22 cellular contexts compared by ENCODE assay signal in the genomic region with DNA sequence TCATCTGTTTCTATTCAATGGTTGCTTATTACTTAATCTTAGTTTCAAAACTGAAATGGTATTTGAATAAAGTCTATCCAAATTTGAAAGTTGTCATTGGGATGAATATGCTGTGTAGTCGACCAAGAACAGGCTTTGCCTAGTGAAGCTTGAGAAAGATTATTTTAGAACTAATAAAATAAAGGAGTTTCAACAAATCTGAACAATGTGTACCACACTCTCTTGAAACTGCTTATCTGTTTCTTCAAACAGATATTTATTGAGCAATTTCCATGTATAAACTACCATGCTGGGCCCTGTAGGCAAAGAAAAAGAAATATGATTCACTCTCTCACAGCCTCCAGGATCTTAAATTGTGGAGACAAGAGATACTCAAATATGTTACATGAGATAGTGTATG.
"Had no signal": no experiment of that assay in that cellular context is flagged by ENCODE, and none has a peak within 500 bp of the region (broad histone marks: within the 10 kb centered on the region; RNA-seq: fewer than 3 reads in every experiment).

No MANE protein-coding gene starts in this region.

- H3K9ac ChIP-seq: neural progenitor cell had no signal

- H3K4me3 ChIP-seq: colonic mucosa, heart right ventricle, left ventricle myocardium inferior, lung, neural progenitor cell, ovary, right atrium auricular region, sigmoid colon, uterus had no signal

- H3K4me1 ChIP-seq: colonic mucosa, heart right ventricle, left ventricle myocardium inferior, neural progenitor cell, right atrium auricular region, sigmoid colon, uterus had no signal

- H3K27ac ChIP-seq: colonic mucosa, heart right ventricle, left ventricle myocardium inferior, neural progenitor cell, ovary, right atrium auricular region, uterus had no signal

- H3K9me3 ChIP-seq: colonic mucosa, sigmoid colon, uterus had no signal

- H3K36me3 ChIP-seq: colonic mucosa, heart right ventricle, left ventricle myocardium inferior, neural progenitor cell, ovary, right atrium auricular region, sigmoid colon, uterus had no signal

- ATAC-seq: heart right ventricle; natural killer cell treated with Interleukin-12 subunit alpha and Interleukin-12 subunit beta and Interleukin-15 and Interleukin-18, amount 100 ng/mL, for 72 hours had no signal

- H3K4me2 ChIP-seq: neural progenitor cell had no signal

- DNase-seq: cerebellar nuclear complex; colonic mucosa; dermis blood vessel endothelial cell; erythroblast; heart right ventricle; hypothalamus; left ventricle myocardium inferior; mesenchymal stem cell; midbrain; nucleus accumbens; ovary; sigmoid colon; small intestine; stimulated activated CD4-positive, alpha-beta T cell treated with anti-CD3 and anti-CD28 coated beads, Interleukin-2, amount 100 ng/mL, for 48 hours; stimulated activated naive CD4-positive, alpha-beta T cell treated with Interleukin-2 at 50 U/mL for 16 hours; uterus had no signal

- H2AFZ ChIP-seq: neural progenitor cell had no signal

- H3K27me3 ChIP-seq: colonic mucosa, heart right ventricle, neural progenitor cell, ovary, right atrium auricular region, sigmoid colon, uterus had no signal

- FAIRE-seq: endothelial cell of umbilical vein, frontal cortex, small intestine had no signal
